29 cellular contexts compared by ENCODE assay signal in genomic region chr3:130967281-130967680, GRCh38.
"Had no signal": no experiment of that assay in that cellular context is flagged by ENCODE, and none has a peak within 500 bp of the region (broad histone marks: within the 10 kb centered on the region; RNA-seq: fewer than 3 reads in every experiment).

No MANE protein-coding gene starts in this region.

- H2AFZ ChIP-seq: hepatocyte had no signal

- H3K27ac Mint-ChIP-seq: dendritic cell treated with granulocyte-macrophage colony-stimulating factor and Interleukin-4, amounts not matched to agents 40 ng/mL and 50 ng/mL, for 4 days; naive B cell; stimulated activated memory B cell treated with anti-CD40 and anti-IgM and Interleukin-4, amounts not matched to agents 10 μg/mL and 1 μg/mL and 100 μg/mL, for 72 hours; type B pancreatic cell had no signal

- H3K9me3 Mint-ChIP-seq: dendritic cell treated with granulocyte-macrophage colony-stimulating factor and Interleukin-4, amounts not matched to agents 40 ng/mL and 50 ng/mL, for 4 days; mesothelial cell of epicardium; naive B cell; natural killer cell treated with Interleukin-12 subunit alpha and Interleukin-12 subunit beta and Interleukin-15 and Interleukin-18, amount 100 ng/mL, for 72 hours; neural crest cell; stimulated activated memory B cell treated with anti-CD40 and anti-IgM and Interleukin-4, amounts not matched to agents 10 μg/mL and 1 μg/mL and 100 μg/mL, for 72 hours; type B pancreatic cell had no signal

- H3K27me3 Mint-ChIP-seq: dendritic cell treated with granulocyte-macrophage colony-stimulating factor and Interleukin-4, amounts not matched to agents 40 ng/mL and 50 ng/mL, for 4 days; naive B cell; natural killer cell treated with Interleukin-12 subunit alpha and Interleukin-12 subunit beta and Interleukin-15 and Interleukin-18, amount 100 ng/mL, for 72 hours; stimulated activated memory B cell treated with anti-CD40 and anti-IgM and Interleukin-4, amounts not matched to agents 10 μg/mL and 1 μg/mL and 100 μg/mL, for 72 hours; type B pancreatic cell had no signal

- H3K36me3 ChIP-seq: colonic mucosa, prostate gland had no signal

- H3K4me1 Mint-ChIP-seq: naive B cell; stimulated activated memory B cell treated with anti-CD40 and anti-IgM and Interleukin-4, amounts not matched to agents 10 μg/mL and 1 μg/mL and 100 μg/mL, for 72 hours had no signal

- DNase-seq: colonic mucosa; effector memory CD4-positive, alpha-beta T cell; foreskin keratinocyte; heart left ventricle; kidney; mesenchymal stem cell; mucosa of descending colon; naive B cell; sigmoid colon; spleen; stimulated activated CD4-positive, alpha-beta T cell treated with anti-CD3 and anti-CD28 coated beads, Interleukin-4, amount 100 ng/mL, for 4 hours; stimulated activated naive CD8-positive, alpha-beta T cell treated with anti-CD3 and anti-CD28 coated beads, Interleukin-15, Interleukin-2, amounts not matched to agents 100 U/mL and 50 U/mL, for 24 hours; substantia nigra; testis; tibial artery had no signal

- H3K9me3 ChIP-seq: colonic mucosa, esophagus muscularis mucosa, gastroesophageal sphincter, heart left ventricle, mucosa of descending colon, neutrophil, prostate gland, right atrium auricular region, sigmoid colon, testis, tibial artery had no signal

- H3K79me2 ChIP-seq: hepatocyte had no signal

- H3K4me1 ChIP-seq: colonic mucosa, esophagus muscularis mucosa, gastroesophageal sphincter, heart left ventricle, prostate gland, right atrium auricular region, sigmoid colon, spleen, testis, tibial artery had no signal

- H3K4me3 Mint-ChIP-seq: dendritic cell treated with granulocyte-macrophage colony-stimulating factor and Interleukin-4, amounts not matched to agents 40 ng/mL and 50 ng/mL, for 4 days; mesothelial cell of epicardium; naive B cell; natural killer cell treated with Interleukin-12 subunit alpha and Interleukin-12 subunit beta and Interleukin-15 and Interleukin-18, amount 100 ng/mL, for 72 hours; neural crest cell; stimulated activated memory B cell treated with anti-CD40 and anti-IgM and Interleukin-4, amounts not matched to agents 10 μg/mL and 1 μg/mL and 100 μg/mL, for 72 hours; type B pancreatic cell had no signal

- H3K4me2 ChIP-seq: hepatocyte had no signal

- ATAC-seq: foreskin keratinocyte; gastroesophageal sphincter; heart left ventricle; left lobe of liver; mucosa of descending colon; natural killer cell treated with Interleukin-12 subunit alpha and Interleukin-12 subunit beta and Interleukin-15 and Interleukin-18, amount 100 ng/mL, for 72 hours; stimulated activated memory B cell treated with anti-CD40 and anti-IgM and Interleukin-4, amounts not matched to agents 10 μg/mL and 1 μg/mL and 100 μg/mL, for 72 hours; stimulated activated naive CD8-positive, alpha-beta T cell treated with anti-CD3 and anti-CD28 coated beads, Interleukin-15, Interleukin-2, amounts not matched to agents 100 U/mL and 50 U/mL, for 24 hours had no signal

- H3K27ac ChIP-seq: colonic mucosa, esophagus muscularis mucosa, gastroesophageal sphincter, heart left ventricle, neutrophil, prostate gland, right atrium auricular region, sigmoid colon, spleen, testis, tibial artery had no signal

- H3K27me3 ChIP-seq: colonic mucosa, esophagus muscularis mucosa, foreskin keratinocyte, gastroesophageal sphincter, heart left ventricle, hepatocyte, neutrophil, right atrium auricular region, sigmoid colon, spleen, testis, tibial artery had no signal

- FAIRE-seq: endothelial cell of umbilical vein, kidney had no signal

- H3K4me3 ChIP-seq: colonic mucosa, esophagus muscularis mucosa, gastroesophageal sphincter, heart left ventricle, hepatocyte, mucosa of descending colon, prostate gland, right atrium auricular region, sigmoid colon, spleen, testis, tibial artery had no signal
